Comparison of ENCODE assay signal across 3 cellular contexts in the genomic region with DNA sequence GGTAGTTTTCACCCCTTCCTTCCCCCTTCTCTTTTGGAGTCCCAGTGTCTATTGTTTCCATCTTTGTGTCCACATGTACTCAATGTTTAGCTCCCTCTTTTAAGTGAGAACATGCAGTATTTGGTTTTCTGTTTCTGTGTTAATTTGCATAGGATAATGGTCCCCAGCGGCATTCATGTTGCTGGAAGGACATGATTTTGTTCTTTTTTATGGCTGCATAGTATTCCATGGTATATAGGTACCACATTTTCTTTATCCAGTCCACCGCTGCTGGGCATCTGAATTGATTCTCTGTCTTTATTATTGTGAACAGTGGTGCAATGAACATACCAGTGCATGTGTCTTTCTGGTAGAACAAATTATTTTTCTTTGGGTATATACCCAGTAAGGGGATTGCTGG.
TF ChIP-seq lines count a peak whose summit lies in the region.

No MANE protein-coding gene starts in this region.

TF ChIP-seq in HEK293, 187 proteins besides CTCF, POLR2A, EP300 and RAD21:
- TF ChIP-seq ZNF146 (tag by site-specific recombination; IDR thresholded peaks at IDR 0.05) (peak; percentile 72; the same call in 1 of the 2 replicates), ZNF548 (tag by site-specific recombination; IDR thresholded peaks at IDR 0.05) (no peak)
- TF ChIP-seq, protein P1, sequence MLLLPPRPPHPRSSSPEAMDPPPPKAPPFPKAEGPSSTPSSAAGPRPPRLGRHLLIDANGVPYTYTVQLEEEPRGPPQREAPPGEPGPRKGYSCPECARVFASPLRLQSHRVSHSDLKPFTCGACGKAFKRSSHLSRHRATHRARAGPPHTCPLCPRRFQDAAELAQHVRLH (tag by site-specific recombination; IDR thresholded peaks at IDR 0.05) = 0 out of 2 replicates have a peak, but pooled peaks have one; percentile 50

TF ChIP-seq in K562, 482 proteins besides CTCF, POLR2A, EP300 and RAD21:
- TF ChIP-seq KDM1A (IDR thresholded peaks at IDR 0.05) (peak in 1 of 2 experiments; percentile 42; a peak in 2 of 4 replicates), RCOR1 (IDR thresholded peaks at IDR 0.05; ENCODE audit: borderline replicate concordance in 1 of 2, low read depth in 2 of 2, low read length in 2 of 2) (no peak), BCOR (IDR thresholded peaks at IDR 0.05) (peak; percentile 57), ZNF146 (CRISPR knock-in tag; IDR thresholded peaks at IDR 0.05; ENCODE audit: unreplicated experiment) (peak; percentile 94), ZSCAN29 (IDR thresholded peaks at IDR 0.05) (no peak)

TF ChIP-seq in H1, 55 proteins besides CTCF, POLR2A, EP300 and RAD21:
- TF ChIP-seq POLR2AphosphoS5 (IDR thresholded peaks at IDR 0.05; ENCODE audit: low read depth, low read length) (no peak), KDM1A (IDR thresholded peaks at IDR 0.05; ENCODE audit: borderline replicate concordance, low read length) (peak; percentile 54; the same call in 1 of the 2 replicates), KDM4A (IDR thresholded peaks at IDR 0.05; ENCODE audit: low read depth, low read length, severe bottlenecking) (no peak)
